8 cellular contexts compared by ENCODE assay signal in genomic region chr3:43997788-43998373, GRCh38.
DNase-seq lines count a peak whose midpoint lies in the region; ATAC-seq and TF ChIP-seq lines count a peak whose summit lies in the region.

No MANE protein-coding gene starts in this region.

- CTCF ChIA-PET in activated CD4-positive, alpha-beta T cell treated with anti-CD3 and anti-CD28 coated beads for 36 hours (lab: Charles Lee): interaction anchor here (0.5 to 0.8 kb wide), 3 partner anchors 24 to 768 kb away, joined by 3 read pairs; no protein-coding TSS in a partner anchor
- CTCF ChIA-PET in activated B cell treated with CpG ODN at 0.5 μM for 24 hours (lab: Charles Lee): interaction anchor here (1.0 to 3.3 kb wide), 3 partner anchors 80 to 201 kb away, joined by 3 to 20 read pairs (median 8); no protein-coding TSS in a partner anchor

- no peak for ATAC-seq in activated CD4-positive, alpha-beta T cell treated with anti-CD3 and anti-CD28 coated beads for 36 hours
- ATAC-seq in activated B cell treated with CpG ODN at 0.5 μM for 24 hours (ENCODE audit: low read depth): no peak
- no peak for ATAC-seq in stimulated activated naive B cell treated with anti-CD40 and anti-IgM and Interleukin-4, amounts not matched to agents 10 μg/mL and 1 μg/mL and 100 μg/mL, for 72 hours (replicated peaks)

- H3K9me3 Mint-ChIP-seq in activated CD4-positive, alpha-beta T cell treated with anti-CD3 and anti-CD28 coated beads for 36 hours (ENCODE audit: low read depth): peaks cover 1% of the 10 kb centered on the region
- H3K9me3 Mint-ChIP-seq in activated B cell treated with CpG ODN at 0.5 μM for 24 hours: no peaks in the 10 kb centered on the region
- peaks cover 0 to 2% of the 10 kb centered on the region in 2 donors for H3K9me3 Mint-ChIP-seq in stimulated activated naive B cell treated with anti-CD40 and anti-IgM and Interleukin-4, amounts not matched to agents 10 μg/mL and 1 μg/mL and 100 μg/mL, for 72 hours

- TF ChIP-seq CTCF in activated B cell treated with CpG ODN at 0.5 μM for 24 hours (IDR thresholded peaks at IDR 0.05): no peak

- H3K27me3 Mint-ChIP-seq in activated CD4-positive, alpha-beta T cell treated with anti-CD3 and anti-CD28 coated beads for 36 hours: peaks cover 75% of the 10 kb centered on the region
- peaks cover 63% of the 10 kb centered on the region for H3K27me3 Mint-ChIP-seq in activated B cell treated with CpG ODN at 0.5 μM for 24 hours
- H3K27me3 Mint-ChIP-seq in stimulated activated naive B cell treated with anti-CD40 and anti-IgM and Interleukin-4, amounts not matched to agents 10 μg/mL and 1 μg/mL and 100 μg/mL, for 72 hours: peaks cover 71 to 87% of the 10 kb centered on the region in 2 donors

- DNase-seq in activated CD4-positive, alpha-beta T cell treated with anti-CD3 and anti-CD28 coated beads for 36 hours: peak; percentile 40
- DNase-seq in activated CD4-positive, alpha-beta T cell treated with anti-CD3 and anti-CD28 coated beads, Interleukin-2, amount 50 U/mL, for 4 hours: no peak
- DNase-seq in activated B cell treated with CpG ODN at 0.5 μM for 24 hours (no peak), hepatic stellate cell (ENCODE audit: low spot score) (peak; percentile 30), NCI-H2029 (lab: John Stamatoyannopoulos, UW) (no peak), GM19240 (ENCODE audit: insufficient read length, low spot score) (no peak), MV-4-11 (lab: John Stamatoyannopoulos, UW) (no peak)
- DNase-seq in stimulated activated naive B cell treated with anti-CD40 and anti-IgM and Interleukin-4, amounts not matched to agents 10 μg/mL and 1 μg/mL and 100 μg/mL, for 72 hours: no peak

- no peak overlapping the region for H3K27ac Mint-ChIP-seq in activated CD4-positive, alpha-beta T cell treated with anti-CD3 and anti-CD28 coated beads for 36 hours
- peak overlapping the region; percentile 59 for H3K27ac Mint-ChIP-seq in activated B cell treated with CpG ODN at 0.5 μM for 24 hours
- peak overlapping the region; percentile 83 for H3K27ac Mint-ChIP-seq in stimulated activated naive B cell treated with anti-CD40 and anti-IgM and Interleukin-4, amounts not matched to agents 10 μg/mL and 1 μg/mL and 100 μg/mL, for 72 hours

- H3K36me3 Mint-ChIP-seq in activated CD4-positive, alpha-beta T cell treated with anti-CD3 and anti-CD28 coated beads for 36 hours (ENCODE audit: low read depth): no peaks in the 10 kb centered on the region
- H3K36me3 Mint-ChIP-seq in activated B cell treated with CpG ODN at 0.5 μM for 24 hours (ENCODE audit: low read depth): no peaks in the 10 kb centered on the region
- no peaks in the 10 kb centered on the region for H3K36me3 Mint-ChIP-seq in stimulated activated naive B cell treated with anti-CD40 and anti-IgM and Interleukin-4, amounts not matched to agents 10 μg/mL and 1 μg/mL and 100 μg/mL, for 72 hours

- POLR2A ChIA-PET in activated CD4-positive, alpha-beta T cell treated with anti-CD3 and anti-CD28 coated beads for 36 hours (lab: Charles Lee): no interaction called here
- POLR2A ChIA-PET in activated B cell treated with CpG ODN at 0.5 μM for 24 hours (lab: Charles Lee): interaction anchor here (0.6 to 1.2 kb wide), 3 partner anchors 16 to 90 kb away, joined by 3 to 4 read pairs (median 4); no protein-coding TSS in a partner anchor

- intact Hi-C loops in activated CD4-positive, alpha-beta T cell treated with anti-CD3 and anti-CD28 coated beads for 36 hours (cut with DNase I, micrococcal nuclease): loop anchor here (1.0 to 10.0 kb wide), 7 partner anchors 103 to 453 kb away; no protein-coding TSS in a partner anchor
- intact Hi-C loops in activated B cell treated with CpG ODN at 0.5 μM for 24 hours (cut with micrococcal nuclease): loop anchor here (1.0 to 5.0 kb wide), 7 partner anchors 25 to 376 kb away; partner anchors contain the start of genes ABHD5 and ANO10

- peaks cover 39% of the 10 kb centered on the region for H3K4me1 Mint-ChIP-seq in activated CD4-positive, alpha-beta T cell treated with anti-CD3 and anti-CD28 coated beads for 36 hours
- H3K4me1 Mint-ChIP-seq in activated B cell treated with CpG ODN at 0.5 μM for 24 hours: peaks cover 46% of the 10 kb centered on the region
- peaks cover 42 to 51% of the 10 kb centered on the region in 2 donors for H3K4me1 Mint-ChIP-seq in stimulated activated naive B cell treated with anti-CD40 and anti-IgM and Interleukin-4, amounts not matched to agents 10 μg/mL and 1 μg/mL and 100 μg/mL, for 72 hours

- H3K4me3 Mint-ChIP-seq in activated CD4-positive, alpha-beta T cell treated with anti-CD3 and anti-CD28 coated beads for 36 hours: peak overlapping the region; percentile 58
- peak overlapping the region; percentile 89 for H3K4me3 Mint-ChIP-seq in activated B cell treated with CpG ODN at 0.5 μM for 24 hours
- H3K4me3 Mint-ChIP-seq in stimulated activated naive B cell treated with anti-CD40 and anti-IgM and Interleukin-4, amounts not matched to agents 10 μg/mL and 1 μg/mL and 100 μg/mL, for 72 hours: peak overlapping the region; percentile 76 to 87

Comparison
In these comparisons a context has a peak if more than half of its experiments do, and no peak if none do; other contexts are left out.
1. DNase-seq: peak in activated CD4-positive, alpha-beta T cell treated with anti-CD3 and anti-CD28 coated beads for 36 hours (single experiment) and hepatic stellate cell (single experiment); none in activated CD4-positive, alpha-beta T cell treated with anti-CD3 and anti-CD28 coated beads, Interleukin-2, amount 50 U/mL, for 4 hours (0 of 2), activated B cell treated with CpG ODN at 0.5 μM for 24 hours (single experiment), stimulated activated naive B cell treated with anti-CD40 and anti-IgM and Interleukin-4, amounts not matched to agents 10 μg/mL and 1 μg/mL and 100 μg/mL, for 72 hours (single experiment), NCI-H2029 (single experiment), GM19240 (single experiment) and MV-4-11 (single experiment).
2. Peak in every context shown above with its lines, with median percentiles within 50 percentile points of each other: H3K4me3 Mint-ChIP-seq.